In genomic region chr2:165219491-165219890, GRCh38 we compare ENCODE assay signal across 1 cellular context.
TF ChIP-seq lines count a peak whose summit lies in the region.

No MANE protein-coding gene starts in this region.

TF ChIP-seq in SK-N-SH treated with all-trans-retinoic acid at 6 μM for 48 hours, 23 proteins besides CTCF, POLR2A, EP300 and RAD21 (continued from another document):
- no peak for TF ChIP-seq CSDC2 (CRISPR knock-in tag; IDR thresholded peaks at IDR 0.05)
